Comparison of ENCODE assay signal across 1 cellular context in genomic region chr6:31665501-31666336, GRCh38.
A peak's percentile ranks its signal among the peaks of the same experiment; 100 is the strongest.
TF ChIP-seq lines count a peak whose summit lies in the region.

CSNK2B (plus strand) TSS chr6:31666080; CDS start chr6:31666832, 752 bp downstream.

TF ChIP-seq in HEK293, 187 proteins besides CTCF, POLR2A, EP300 and RAD21 (continued from another document and continues in another):
- TF ChIP-seq ZNF148 (tag by site-specific recombination; IDR thresholded peaks at IDR 0.05; ENCODE audit: borderline replicate concordance) (no peak), ZNF610 (tag by site-specific recombination; IDR thresholded peaks at IDR 0.05; ENCODE audit: borderline replicate concordance) (peak; percentile 69; the same call in 1 of the 2 replicates), SCRT2 (tag by site-specific recombination; IDR thresholded peaks at IDR 0.05) (peak; percentile 6), ELK4 (IDR thresholded peaks at IDR 0.05; ENCODE audit: borderline replicate concordance, low read depth, low read length) (peak; percentile 74; the same call in 1 of the 2 replicates), KLF1 (tag by site-specific recombination; IDR thresholded peaks at IDR 0.05) (peak; percentile 41; the same call in 1 of the 2 replicates), ZFP3 (tag by site-specific recombination; IDR thresholded peaks at IDR 0.05; ENCODE audit: low read depth) (no peak), ZNF239 (tag by site-specific recombination; IDR thresholded peaks at IDR 0.05) (no peak), ZNF341 (tag by site-specific recombination; IDR thresholded peaks at IDR 0.05; ENCODE audit: low read depth) (peak; percentile 96), SP3 (tag by site-specific recombination; IDR thresholded peaks at IDR 0.05) (peak; percentile 99), REPIN1 (tag by site-specific recombination; IDR thresholded peaks at IDR 0.05; ENCODE audit: low read depth) (no peak), KLF7 (tag by site-specific recombination; IDR thresholded peaks at IDR 0.05; ENCODE audit: borderline replicate concordance) (no peak; the same call in 1 of the 2 replicates), KLF8 (tag by site-specific recombination; IDR thresholded peaks at IDR 0.05) (peak; percentile 76), KLF9 (tag by site-specific recombination; IDR thresholded peaks at IDR 0.05; ENCODE audit: low read depth) (peak; percentile 68), ZNF433 (tag by site-specific recombination; IDR thresholded peaks at IDR 0.05; ENCODE audit: low read depth) (no peak), ZNF501 (tag by site-specific recombination; IDR thresholded peaks at IDR 0.05) (0 out of 2 replicates have a peak, but pooled peaks have one; percentile 36), OSR2 (tag by site-specific recombination; IDR thresholded peaks at IDR 0.05) (no peak), ZNF488 (tag by site-specific recombination; IDR thresholded peaks at IDR 0.05) (no peak), SP7 (tag by site-specific recombination; IDR thresholded peaks at IDR 0.05) (no peak; the same call in none of the 2 replicates), YY2 (tag by site-specific recombination; IDR thresholded peaks at IDR 0.05) (0 out of 2 replicates have a peak, but pooled peaks have one; percentile 10), ZNF513 (tag by site-specific recombination; IDR thresholded peaks at IDR 0.05) (0 out of 2 replicates have a peak, but pooled peaks have one; percentile 8), TCF7L2 (IDR thresholded peaks at IDR 0.05; ENCODE audit: borderline replicate concordance, low read depth, low read length) (peak; percentile 44; the same call in 1 of the 2 replicates), ZNF10 (tag by site-specific recombination; IDR thresholded peaks at IDR 0.05) (peak; percentile 95), ZNF624 (tag by site-specific recombination; IDR thresholded peaks at IDR 0.05) (no peak), ZNF707 (tag by site-specific recombination; IDR thresholded peaks at IDR 0.05) (no peak), ZNF645 (tag by site-specific recombination; IDR thresholded peaks at IDR 0.05) (no peak), YY1 (tag by site-specific recombination; IDR thresholded peaks at IDR 0.05) (peak; percentile 22; the same call in 1 of the 2 replicates), KLF16 (tag by site-specific recombination; IDR thresholded peaks at IDR 0.05) (peak; percentile 58), GLIS1 (tag by site-specific recombination; IDR thresholded peaks at IDR 0.05) (peak; percentile 28; the same call in 1 of the 2 replicates), ZNF600 (tag by site-specific recombination; IDR thresholded peaks at IDR 0.05) (peak; percentile 9; the same call in 1 of the 2 replicates), ZBTB10 (tag by site-specific recombination; IDR thresholded peaks at IDR 0.05) (no peak), ZNF449 (tag by site-specific recombination; IDR thresholded peaks at IDR 0.05) (no peak), ZNF843 (tag by site-specific recombination; IDR thresholded peaks at IDR 0.05) (no peak), ZNF211 (tag by site-specific recombination; IDR thresholded peaks at IDR 0.05; ENCODE audit: low read depth) (no peak)
- TF ChIP-seq, protein P1, sequence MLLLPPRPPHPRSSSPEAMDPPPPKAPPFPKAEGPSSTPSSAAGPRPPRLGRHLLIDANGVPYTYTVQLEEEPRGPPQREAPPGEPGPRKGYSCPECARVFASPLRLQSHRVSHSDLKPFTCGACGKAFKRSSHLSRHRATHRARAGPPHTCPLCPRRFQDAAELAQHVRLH (tag by site-specific recombination; IDR thresholded peaks at IDR 0.05), result peak; percentile 32; the same call in 1 of the 2 replicates
- TF ChIP-seq, protein P2, sequence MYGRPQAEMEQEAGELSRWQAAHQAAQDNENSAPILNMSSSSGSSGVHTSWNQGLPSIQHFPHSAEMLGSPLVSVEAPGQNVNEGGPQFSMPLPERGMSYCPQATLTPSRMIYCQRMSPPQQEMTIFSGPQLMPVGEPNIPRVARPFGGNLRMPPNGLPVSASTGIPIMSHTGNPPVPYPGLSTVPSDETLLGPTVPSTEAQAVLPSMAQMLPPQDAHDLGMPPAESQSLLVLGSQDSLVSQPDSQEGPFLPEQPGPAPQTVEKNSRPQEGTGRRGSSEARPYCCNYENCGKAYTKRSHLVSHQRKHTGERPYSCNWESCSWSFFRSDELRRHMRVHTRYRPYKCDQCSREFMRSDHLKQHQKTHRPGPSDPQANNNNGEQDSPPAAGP (tag by site-specific recombination; IDR thresholded peaks at IDR 0.05), result peak; percentile 64
- TF ChIP-seq, protein P3, sequence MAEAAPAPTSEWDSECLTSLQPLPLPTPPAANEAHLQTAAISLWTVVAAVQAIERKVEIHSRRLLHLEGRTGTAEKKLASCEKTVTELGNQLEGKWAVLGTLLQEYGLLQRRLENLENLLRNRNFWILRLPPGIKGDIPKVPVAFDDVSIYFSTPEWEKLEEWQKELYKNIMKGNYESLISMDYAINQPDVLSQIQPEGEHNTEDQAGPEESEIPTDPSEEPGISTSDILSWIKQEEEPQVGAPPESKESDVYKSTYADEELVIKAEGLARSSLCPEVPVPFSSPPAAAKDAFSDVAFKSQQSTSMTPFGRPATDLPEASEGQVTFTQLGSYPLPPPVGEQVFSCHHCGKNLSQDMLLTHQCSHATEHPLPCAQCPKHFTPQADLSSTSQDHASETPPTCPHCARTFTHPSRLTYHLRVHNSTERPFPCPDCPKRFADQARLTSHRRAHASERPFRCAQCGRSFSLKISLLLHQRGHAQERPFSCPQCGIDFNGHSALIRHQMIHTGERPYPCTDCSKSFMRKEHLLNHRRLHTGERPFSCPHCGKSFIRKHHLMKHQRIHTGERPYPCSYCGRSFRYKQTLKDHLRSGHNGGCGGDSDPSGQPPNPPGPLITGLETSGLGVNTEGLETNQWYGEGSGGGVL (tag by site-specific recombination; IDR thresholded peaks at IDR 0.05), result peak; percentile 80
- TF ChIP-seq, protein P4, sequence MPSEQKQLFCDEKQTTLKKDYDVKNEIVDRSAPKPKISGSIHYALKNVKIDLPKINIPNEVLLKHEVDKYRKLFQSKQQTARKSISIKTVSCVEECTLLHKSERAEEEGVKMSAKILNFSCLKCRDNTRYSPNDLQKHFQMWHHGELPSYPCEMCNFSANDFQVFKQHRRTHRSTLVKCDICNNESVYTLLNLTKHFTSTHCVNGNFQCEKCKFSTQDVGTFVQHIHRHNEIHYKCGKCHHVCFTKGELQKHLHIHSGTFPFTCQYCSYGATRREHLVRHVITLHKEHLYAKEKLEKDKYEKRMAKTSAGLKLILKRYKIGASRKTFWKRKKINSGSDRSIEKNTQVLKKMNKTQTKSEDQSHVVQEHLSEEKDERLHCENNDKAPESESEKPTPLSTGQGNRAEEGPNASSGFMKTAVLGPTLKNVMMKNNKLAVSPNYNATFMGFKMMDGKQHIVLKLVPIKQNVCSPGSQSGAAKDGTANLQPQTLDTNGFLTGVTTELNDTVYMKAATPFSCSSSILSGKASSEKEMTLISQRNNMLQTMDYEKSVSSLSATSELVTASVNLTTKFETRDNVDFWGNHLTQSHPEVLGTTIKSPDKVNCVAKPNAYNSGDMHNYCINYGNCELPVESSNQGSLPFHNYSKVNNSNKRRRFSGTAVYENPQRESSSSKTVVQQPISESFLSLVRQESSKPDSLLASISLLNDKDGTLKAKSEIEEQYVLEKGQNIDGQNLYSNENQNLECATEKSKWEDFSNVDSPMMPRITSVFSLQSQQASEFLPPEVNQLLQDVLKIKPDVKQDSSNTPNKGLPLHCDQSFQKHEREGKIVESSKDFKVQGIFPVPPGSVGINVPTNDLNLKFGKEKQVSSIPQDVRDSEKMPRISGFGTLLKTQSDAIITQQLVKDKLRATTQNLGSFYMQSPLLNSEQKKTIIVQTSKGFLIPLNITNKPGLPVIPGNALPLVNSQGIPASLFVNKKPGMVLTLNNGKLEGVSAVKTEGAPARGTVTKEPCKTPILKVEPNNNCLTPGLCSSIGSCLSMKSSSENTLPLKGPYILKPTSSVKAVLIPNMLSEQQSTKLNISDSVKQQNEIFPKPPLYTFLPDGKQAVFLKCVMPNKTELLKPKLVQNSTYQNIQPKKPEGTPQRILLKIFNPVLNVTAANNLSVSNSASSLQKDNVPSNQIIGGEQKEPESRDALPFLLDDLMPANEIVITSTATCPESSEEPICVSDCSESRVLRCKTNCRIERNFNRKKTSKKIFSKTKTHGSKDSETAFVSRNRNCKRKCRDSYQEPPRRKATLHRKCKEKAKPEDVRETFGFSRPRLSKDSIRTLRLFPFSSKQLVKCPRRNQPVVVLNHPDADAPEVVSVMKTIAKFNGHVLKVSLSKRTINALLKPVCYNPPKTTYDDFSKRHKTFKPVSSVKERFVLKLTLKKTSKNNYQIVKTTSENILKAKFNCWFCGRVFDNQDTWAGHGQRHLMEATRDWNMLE (tag by site-specific recombination; conservative IDR thresholded peaks at IDR 0.05; ENCODE audit: low read depth), result peak; percentile 74; the same call in 1 of the 2 replicates
